ENCODE assay signal across 1 cellular context in the genomic region with DNA sequence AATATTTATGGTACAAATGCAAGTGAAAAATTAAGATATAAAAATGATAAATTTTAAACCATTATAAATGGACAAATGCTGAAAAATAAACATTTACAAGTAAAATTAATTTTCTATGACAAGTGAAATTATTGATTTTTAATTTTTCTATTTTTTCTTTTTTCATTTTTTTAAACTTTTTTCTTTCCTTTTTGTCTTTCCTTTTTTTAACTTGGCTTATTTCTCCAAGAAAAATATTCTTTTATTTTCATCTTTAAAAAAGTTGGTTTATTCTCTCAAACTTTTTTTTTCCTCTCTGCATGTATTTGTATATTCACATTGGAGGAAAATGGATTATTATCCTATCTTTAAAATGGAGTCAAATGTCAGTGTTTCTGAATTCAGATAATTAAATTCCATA.
TF ChIP-seq lines count a peak whose summit lies in the region.

No MANE protein-coding gene starts in this region.

TF ChIP-seq in A549, 52 proteins besides CTCF, POLR2A, EP300 and RAD21 (continued from another document):
- TF ChIP-seq FOXS1 (CRISPR knock-in tag; IDR thresholded peaks at IDR 0.05) (no peak), NPAS2 (CRISPR knock-in tag; IDR thresholded peaks at IDR 0.05; ENCODE audit: borderline replicate concordance) (no peak), ESRRA (IDR thresholded peaks at IDR 0.05; ENCODE audit: borderline replicate concordance, low read length) (no peak), KDM5A (IDR thresholded peaks at IDR 0.05) (no peak), RARB (CRISPR knock-in tag; IDR thresholded peaks at IDR 0.05) (no peak), SMC3 (IDR thresholded peaks at IDR 0.05) (no peak), CBX2 (IDR thresholded peaks at IDR 0.05; ENCODE audit: borderline replicate concordance, low read depth) (no peak), MAFK (IDR thresholded peaks at IDR 0.05; ENCODE audit: partially characterized antibody) (no peak)
TF ChIP-seq in A549: peak in this region for 0.
